ENCODE assay signal across 26 cellular contexts in genomic region chr15:70770863-70771262, GRCh38. TPM values are rescaled to one million over a fixed set of nuclear protein-coding genes. Genes with fewer than 3 reads are reported as not detected.
DNase-seq lines count a peak whose midpoint lies in the region; ATAC-seq, FAIRE-seq and TF ChIP-seq lines count a peak whose summit lies in the region.
"Had no signal": no experiment of that assay in that cellular context is flagged by ENCODE, and none has a peak within 500 bp of the region (broad histone marks: within the 10 kb centered on the region; RNA-seq: fewer than 3 reads in every experiment).

No MANE protein-coding gene starts in this region.

- TF ChIP-seq CTCF in GM13977 (IDR thresholded peaks at IDR 0.05; ENCODE audit: extremely low read depth, insufficient read depth, missing control alignments) = no peak
- TF ChIP-seq CTCF in endothelial cell (IDR thresholded peaks at IDR 0.05; ENCODE audit: unreplicated experiment) = no peak
- TF ChIP-seq CTCF in mucosa of descending colon (IDR thresholded peaks at IDR 0.05) = no peak
- TF ChIP-seq CTCF in OCI-LY7 (conservative IDR thresholded peaks at IDR 0.05; ENCODE audit: low read length) = no peak

- BruUV-seq in OCI-LY7 (replicated peaks; lab: Mats Ljungman, UMichigan) = no TSS peak

- POLR2A ChIA-PET in OCI-LY7 (lab: Charles Lee) = no interaction called here

- H3K27ac Mint-ChIP-seq in endothelial cell (ENCODE audit: unreplicated experiment) = peak overlapping the region; percentile 67
- H3K27ac Mint-ChIP-seq: activated CD8-positive, alpha-beta T cell treated with anti-CD3 and anti-CD28 coated beads for 36 hours; activated naive CD4-positive, alpha-beta T cell treated with anti-CD3 and anti-CD28 coated beads, Interleukin-2, amount 50 U/mL, for 72 hours; natural killer cell; type B pancreatic cell had no signal

- H3K4me2 ChIP-seq in OCI-LY7 (ENCODE audit: low read length) = no peak overlapping the region
- H3K4me2 ChIP-seq: BLaER1 had no signal

- in situ Hi-C loops in GM13977 (cut with MboI; ENCODE audit: low pct_unique_long_range_greater_than_20kb, low sequenced_read_pairs, unreplicated experiment) = no loop called here

- no peaks in the 10 kb centered on the region for H3K27me3 Mint-ChIP-seq in endothelial cell (ENCODE audit: unreplicated experiment)
- H3K27me3 Mint-ChIP-seq: type B pancreatic cell had no signal

- no peaks in the 10 kb centered on the region for H3K9me2 ChIP-seq in OCI-LY7 (ENCODE audit: insufficient read depth, low read length)

- H4K20me1 ChIP-seq in OCI-LY7 (ENCODE audit: insufficient read depth, low read length) = no peaks in the 10 kb centered on the region
- H4K20me1 ChIP-seq: BLaER1 had no signal

- no peak overlapping the region for H2AFZ ChIP-seq in OCI-LY7 (ENCODE audit: low read length)

- H3K36me3 ChIP-seq in mucosa of descending colon (ENCODE audit: low read depth) (no peaks in the 10 kb centered on the region), OCI-LY7 (ENCODE audit: insufficient read depth, low read length) (no peaks in the 10 kb centered on the region)
- H3K36me3 ChIP-seq: BLaER1, HAP-1, Peyer's patch, SJCRH30 had no signal

- peaks cover 7% of the 10 kb centered on the region for H3K4me1 ChIP-seq in mucosa of descending colon (ENCODE audit: low read depth)
- H3K4me1 ChIP-seq in OCI-LY7 (ENCODE audit: insufficient read depth, low read length, poor library complexity, severe bottlenecking) = no peaks in the 10 kb centered on the region
- H3K4me1 ChIP-seq: BLaER1, Peyer's patch had no signal

- peaks cover 24% of the 10 kb centered on the region for H3K4me1 Mint-ChIP-seq in endothelial cell (ENCODE audit: unreplicated experiment)

- H3K4me3 ChIP-seq in mucosa of descending colon = no peak overlapping the region
- H3K4me3 ChIP-seq in OCI-LY7 (ENCODE audit: low read depth, low read length, poor library complexity, severe bottlenecking) = no peak overlapping the region
- H3K4me3 ChIP-seq: BLaER1, HAP-1, Peyer's patch, SJCRH30 had no signal

- H3K79me2 ChIP-seq in OCI-LY7 (ENCODE audit: insufficient read depth, low read depth, low read length) = no peaks in the 10 kb centered on the region

- ATAC-seq in mucosa of descending colon = peak; percentile 43
- no peak for ATAC-seq in HG03520 (IDR thresholded peaks at IDR 0.05; ENCODE audit: unreplicated experiment)
- ATAC-seq: activated CD4-positive, CD25-positive, alpha-beta regulatory T cell treated with anti-CD3 and anti-CD28 coated beads, Interleukin-2, amount 50 U/mL, for 24 hours; activated CD8-positive, alpha-beta T cell treated with anti-CD3 and anti-CD28 coated beads for 36 hours had no signal

- intact Hi-C loops in mucosa of descending colon (cut with DNase I, micrococcal nuclease) (no loop called here), OCI-LY7 (cut with micrococcal nuclease; ENCODE audit: unreplicated experiment) (no loop called here)

- CTCF ChIA-PET in OCI-LY7 (lab: Charles Lee; ENCODE audit: unreplicated experiment) = no interaction called here

- no peak overlapping the region for H3K27ac ChIP-seq in OCI-LY7 (ENCODE audit: low read depth, low read length, poor library complexity, severe bottlenecking)
- H3K27ac ChIP-seq: BLaER1, Peyer's patch, SJCRH30 had no signal

- no peaks in the 10 kb centered on the region for H3K9me3 ChIP-seq in mucosa of descending colon
- no peaks in the 10 kb centered on the region for H3K9me3 ChIP-seq in OCI-LY7 (ENCODE audit: low read length)
- H3K9me3 ChIP-seq: BLaER1, HAP-1, Peyer's patch, SJCRH30 had no signal

- H3K9me3 Mint-ChIP-seq in endothelial cell (ENCODE audit: unreplicated experiment) = no peaks in the 10 kb centered on the region
- H3K9me3 Mint-ChIP-seq: activated CD8-positive, alpha-beta T cell treated with anti-CD3 and anti-CD28 coated beads for 36 hours; activated naive CD4-positive, alpha-beta T cell treated with anti-CD3 and anti-CD28 coated beads, Interleukin-2, amount 50 U/mL, for 72 hours; natural killer cell; type B pancreatic cell had no signal

- peak; percentile 21 for DNase-seq in GM13977 (ENCODE audit: low spot score)
- peak; percentile 55 for DNase-seq in RCC 7860 (ENCODE audit: low spot score)
- DNase-seq in endothelial cell (ENCODE audit: low spot score) = no peak
- DNase-seq in mucosa of descending colon = no peak
- no peak for DNase-seq in stimulated activated naive CD4-positive, alpha-beta T cell treated with Interleukin-2 at 50 U/mL for 16 hours (lab: John Stamatoyannopoulos, UW)
- DNase-seq in OCI-LY7 (ENCODE audit: low spot score) = no peak
- no peak for DNase-seq in mesenteric fat pad (ENCODE audit: low spot score)
- DNase-seq: activated CD8-positive, alpha-beta T cell treated with anti-CD3 and anti-CD28 coated beads for 36 hours; aorta; central memory CD4-positive, alpha-beta T cell; Karpas-422; natural killer cell; NCI-H1694; NCI-H524; NK-92 treated with Interleukin-12 subunit alpha and Interleukin-12 subunit beta, amount 100 ng/mL, for 24 hours; Peyer's patch; SJCRH30; stimulated activated CD4-positive, alpha-beta T cell treated with anti-CD3 and anti-CD28 coated beads, Interleukin-1b, Interleukin-23, amount 100 ng/mL, for 48 hours; stimulated activated CD8-positive, alpha-beta memory T cell treated with anti-CD3 and anti-CD28 coated beads, Interleukin-4, amount 100 ng/mL, for 48 hours had no signal

- H3K36me3 Mint-ChIP-seq in endothelial cell (ENCODE audit: low read depth, unreplicated experiment) = no peaks in the 10 kb centered on the region
- H3K36me3 Mint-ChIP-seq: activated naive CD4-positive, alpha-beta T cell treated with anti-CD3 and anti-CD28 coated beads, Interleukin-2, amount 50 U/mL, for 72 hours; natural killer cell; type B pancreatic cell had no signal

- H3K4me3 Mint-ChIP-seq in endothelial cell (ENCODE audit: unreplicated experiment) = no peak overlapping the region
- H3K4me3 Mint-ChIP-seq: activated CD8-positive, alpha-beta T cell treated with anti-CD3 and anti-CD28 coated beads for 36 hours; natural killer cell; type B pancreatic cell had no signal

- no peak for FAIRE-seq in RCC 7860 (lab: Jason Lieb, UNC)
- FAIRE-seq: G401.6 had no signal

RNA-seq across cellular contexts. Expression of gene UACA, which starts 7.5 kb away (rescaled TPM):
- total RNA-seq in endothelial cell (ENCODE audit: unreplicated experiment) = 34.2 TPM
- total RNA-seq in mucosa of descending colon = 10 to 100 TPM; 42.1 to 74.7 (median 64.9) TPM
- not detected in 2 replicates for total RNA-seq in OCI-LY7 (2014; rRNA removed; shearing (Covaris generic))
- not detected in 2 replicates for total RNA-seq in OCI-LY7 (2022)
- total RNA-seq in mesenteric fat pad = 55.9 TPM

Comparison
In these comparisons a context has a peak if more than half of its experiments do, and no peak if none do; other contexts are left out.
1. DNase-seq: peak in GM13977 (single experiment) and RCC 7860 (single experiment); none in endothelial cell (single experiment), mucosa of descending colon (0 of 3), stimulated activated naive CD4-positive, alpha-beta T cell treated with Interleukin-2 at 50 U/mL for 16 hours (single experiment), OCI-LY7 (single experiment) and mesenteric fat pad (single experiment).
2. RNA of gene UACA, which starts 7.5 kb away (total RNA-seq): 42.1 to 74.7 TPM in mucosa of descending colon, 55.9 TPM in mesenteric fat pad (single experiment) and 34.2 TPM in endothelial cell (single experiment); not detected in OCI-LY7; every median in the first group is over 10 times any median in the second.